ENCODE assay signal across 8 cellular contexts in genomic region chr11:102347526-102348331, GRCh38. TPM values are rescaled to one million over a fixed set of nuclear protein-coding genes. Genes with fewer than 3 reads are reported as not detected.
DNase-seq lines count a peak whose midpoint lies in the region; ATAC-seq and TF ChIP-seq lines count a peak whose summit lies in the region.

No MANE protein-coding gene starts in this region.

- ATAC-seq in GM21526 (IDR thresholded peaks at IDR 0.05; ENCODE audit: low FRiP score, unreplicated experiment) (peak; percentile 3), IMR-90 (ENCODE audit: low read depth) (peak; percentile 3)

- peak overlapping the region; percentile 31 for H4K5ac ChIP-seq in IMR-90 (ENCODE audit: low read depth, low read length)

- DNase-seq in GDM1 (lab: John Stamatoyannopoulos, UW) (peak; percentile 13), IMR-90 (peak; percentile 29), fibroblast of villous mesenchyme (ENCODE audit: low read depth) (peak; percentile 70), NCI-H2196 treated with DMSO at 0.1 percent for 48 hours (lab: John Stamatoyannopoulos, UW; ENCODE audit: unreplicated experiment) (no peak), GM10248 (ENCODE audit: extremely low spot score) (no peak)

- peak overlapping the region; percentile 95 for H3K27ac ChIP-seq in IMR-90 (ENCODE audit: insufficient read depth, low read length)

- H3K27me3 ChIP-seq in IMR-90 (ENCODE audit: control insufficient read depth, insufficient read depth, low read length) (no peaks in the 10 kb centered on the region), neuron (ENCODE audit: insufficient read depth, low read length) (no peaks in the 10 kb centered on the region)

- TF ChIP-seq POLR2A in IMR-90 (IDR thresholded peaks at IDR 0.05; ENCODE audit: low read depth, low read length), result no peak

- H3K9me3 ChIP-seq in IMR-90 (ENCODE audit: control insufficient read depth, insufficient read depth, low read length) (no peaks in the 10 kb centered on the region), neuron (ENCODE audit: low read length) (no peaks in the 10 kb centered on the region)

- H3K4me2 ChIP-seq in IMR-90 (ENCODE audit: low read depth, low read length), result peak overlapping the region; percentile 100

- H3K56ac ChIP-seq in IMR-90 (ENCODE audit: extremely low read depth, insufficient read depth, low read length), result peak overlapping the region; percentile 83

- peak overlapping the region; percentile 99 for H2BK5ac ChIP-seq in IMR-90 (ENCODE audit: low read depth, low read length, poor library complexity, severe bottlenecking)

- peak overlapping the region; percentile 82 for H3K23ac ChIP-seq in IMR-90 (ENCODE audit: low read depth, low read length)

- no TSS peak for BruUV-seq in IMR-90 (replicated peaks; lab: Mats Ljungman, UMichigan)

- in situ Hi-C loops in IMR-90 (cut with MboI; ENCODE audit: low sequenced_read_pairs), result no loop called here

- H2BK120ac ChIP-seq in IMR-90 (ENCODE audit: low read depth, low read length), result peak overlapping the region; percentile 58

- H2AFZ ChIP-seq in IMR-90 (replicated peaks; ENCODE audit: low read length, poor library complexity) (peak overlapping the region; percentile 98), neuron (ENCODE audit: low read depth, low read length) (peak overlapping the region; percentile 96)

- H2AK9ac ChIP-seq in IMR-90 (replicated peaks; ENCODE audit: low read depth, low read length, poor library complexity), result peak overlapping the region; percentile 98

- TF ChIP-seq CTCF in IMR-90 (conservative IDR thresholded peaks at IDR 0.05; ENCODE audit: low read depth, low read length) (no peak), WI38 (IDR thresholded peaks at IDR 0.05; ENCODE audit: low read depth, low read length) (no peak), fibroblast of villous mesenchyme (IDR thresholded peaks at IDR 0.05; ENCODE audit: insufficient read depth, low read depth, low read length) (no peak), GM10248 (IDR thresholded peaks at IDR 0.05; ENCODE audit: control extremely low read depth, extremely low read depth, low read depth, missing control alignments) (no peak)

- H3K9ac ChIP-seq in IMR-90 (ENCODE audit: low read depth, low read length), result peak overlapping the region; percentile 95

- H3K4me1 ChIP-seq in IMR-90 (ENCODE audit: control insufficient read depth, insufficient read depth, low read length), result no peaks in the 10 kb centered on the region; the same call in 1 of the 2 replicates
- H3K4me1 ChIP-seq in neuron (ENCODE audit: insufficient read depth, low read length), result peaks cover 30% of the 10 kb centered on the region

- H3K4me3 ChIP-seq in IMR-90 (ENCODE audit: insufficient read depth, low read depth, low read length) (peak overlapping the region; percentile 81), WI38 (ENCODE audit: low read depth, low read length) (peak overlapping the region; percentile 91), fibroblast of villous mesenchyme (ENCODE audit: low read depth, low read length) (peak overlapping the region; percentile 66), neuron (ENCODE audit: low read length) (peak overlapping the region; percentile 61)

- peak overlapping the region; percentile 89 for H3K4ac ChIP-seq in IMR-90 (ENCODE audit: low read depth, low read length)

- H2BK15ac ChIP-seq in IMR-90 (ENCODE audit: low read depth, low read length), result 0 out of 3 replicates have a peak overlapping the region, but pooled peaks have one; percentile 4

- H3K36me3 ChIP-seq in IMR-90 (ENCODE audit: control insufficient read depth, insufficient read depth, low read length), result peaks cover 11% of the 10 kb centered on the region
- peaks cover 3% of the 10 kb centered on the region for H3K36me3 ChIP-seq in neuron (ENCODE audit: insufficient read depth, low read length)

- peaks cover 0 to 25% of the 10 kb centered on the region in 2 experiments; a peak in 3 of 4 replicates for H3K79me1 ChIP-seq in IMR-90 (ENCODE audit: low read depth in 1 of 2, low read length in 2 of 2)

- peak overlapping the region; percentile 44 for H2BK20ac ChIP-seq in IMR-90 (ENCODE audit: low read depth, low read length)

- H2AK5ac ChIP-seq in IMR-90 (ENCODE audit: low read depth, low read length), result peak overlapping the region; percentile 64

- peak overlapping the region; percentile 84 for H3K14ac ChIP-seq in IMR-90 (replicated peaks; ENCODE audit: low read depth, low read length)

- intact Hi-C loops in IMR-90 (cut with micrococcal nuclease), result loop anchor here (1.0 to 5.0 kb wide), 4 partner anchors 59 to 235 kb away; partner anchors contain the start of genes TMEM123 and YAP1

- TF ChIP-seq RAD21 in IMR-90 (IDR thresholded peaks at IDR 0.05; ENCODE audit: low read length), result no peak

- H4K91ac ChIP-seq in IMR-90 (ENCODE audit: insufficient read depth, low read depth, low read length), result peak overlapping the region; percentile 89

- dilution Hi-C loops in IMR-90 (cut with HindIII; ENCODE audit: low sequenced_read_pairs, unreplicated experiment), result no loop called here

- H3K18ac ChIP-seq in IMR-90 (ENCODE audit: low read depth, low read length), result peak overlapping the region; percentile 16

- 0 out of 2 replicates have a peak, but pooled peaks cover 3% of the 10 kb centered on the region for H3K9me1 ChIP-seq in IMR-90 (ENCODE audit: insufficient read depth, low read length)

- peak overlapping the region; percentile 84 to 92; a peak in 3 of 4 replicates for H4K8ac ChIP-seq in IMR-90 (ENCODE audit: low read depth in 2 of 2, low read length in 2 of 2)

- CTCF ChIA-PET in IMR-90 (lab: Yijun Ruan, JAX), result no interaction called here
- CTCF ChIA-PET in GM10248 (lab: Yijun Ruan, JAX), result interaction anchor here (0.5 to 3.3 kb wide), 6 partner anchors 19 to 266 kb away, joined by 3 to 13 read pairs (median 3); no protein-coding TSS in a partner anchor

- peaks cover 9% of the 10 kb centered on the region; the same call in 1 of the 2 replicates for H4K20me1 ChIP-seq in IMR-90 (ENCODE audit: insufficient read depth, low read length)

- 0% methylated on average over 10 of the region's 26 CpGs; no CpG with 5 or more reads in 1 of the 2 experiments for WGBS in IMR-90 (ENCODE audit: extremely low coverage in 2 of 2, insufficient read length in 1 of 2), 2 experiments

- POLR2A ChIA-PET in IMR-90 (lab: Charles Lee; ENCODE audit: unreplicated experiment), result no interaction called here
- POLR2A ChIA-PET in GM10248 (lab: Yijun Ruan, JAX), result no interaction called here

TF ChIP-seq in IMR-90, 13 proteins besides CTCF, POLR2A, EP300 and RAD21:
- TF ChIP-seq CHD1 (IDR thresholded peaks at IDR 0.05; ENCODE audit: low read depth, low read length) (peak; percentile 35; the same call in 1 of the 2 replicates), SMC3 (IDR thresholded peaks at IDR 0.05; ENCODE audit: low read depth, low read length) (no peak), RCOR1 (IDR thresholded peaks at IDR 0.05; ENCODE audit: insufficient replicate concordance, low read length) (no peak), MXI1 (IDR thresholded peaks at IDR 0.05; ENCODE audit: borderline replicate concordance, low read depth, low read length) (0 out of 2 replicates have a peak, but pooled peaks have one; percentile 21), RFX5 (IDR thresholded peaks at IDR 0.05; ENCODE audit: low read depth, low read length) (no peak), FOS (IDR thresholded peaks at IDR 0.05; ENCODE audit: low read depth, low read length) (no peak), MAZ (IDR thresholded peaks at IDR 0.05; ENCODE audit: borderline replicate concordance, low read depth, low read length) (no peak), NFE2L2 (IDR thresholded peaks at IDR 0.05; ENCODE audit: low read depth, low read length) (no peak), MAFK (IDR thresholded peaks at IDR 0.05; ENCODE audit: low read depth, low read length) (no peak), BHLHE40 (IDR thresholded peaks at IDR 0.05; ENCODE audit: low read depth, low read length) (no peak)
- TF ChIP-seq, protein P1, sequence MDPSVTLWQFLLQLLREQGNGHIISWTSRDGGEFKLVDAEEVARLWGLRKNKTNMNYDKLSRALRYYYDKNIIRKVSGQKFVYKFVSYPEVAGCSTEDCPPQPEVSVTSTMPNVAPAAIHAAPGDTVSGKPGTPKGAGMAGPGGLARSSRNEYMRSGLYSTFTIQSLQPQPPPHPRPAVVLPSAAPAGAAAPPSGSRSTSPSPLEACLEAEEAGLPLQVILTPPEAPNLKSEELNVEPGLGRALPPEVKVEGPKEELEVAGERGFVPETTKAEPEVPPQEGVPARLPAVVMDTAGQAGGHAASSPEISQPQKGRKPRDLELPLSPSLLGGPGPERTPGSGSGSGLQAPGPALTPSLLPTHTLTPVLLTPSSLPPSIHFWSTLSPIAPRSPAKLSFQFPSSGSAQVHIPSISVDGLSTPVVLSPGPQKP (IDR thresholded peaks at IDR 0.05; ENCODE audit: borderline replicate concordance, low read depth, low read length), result no peak
- TF ChIP-seq, protein P2, sequence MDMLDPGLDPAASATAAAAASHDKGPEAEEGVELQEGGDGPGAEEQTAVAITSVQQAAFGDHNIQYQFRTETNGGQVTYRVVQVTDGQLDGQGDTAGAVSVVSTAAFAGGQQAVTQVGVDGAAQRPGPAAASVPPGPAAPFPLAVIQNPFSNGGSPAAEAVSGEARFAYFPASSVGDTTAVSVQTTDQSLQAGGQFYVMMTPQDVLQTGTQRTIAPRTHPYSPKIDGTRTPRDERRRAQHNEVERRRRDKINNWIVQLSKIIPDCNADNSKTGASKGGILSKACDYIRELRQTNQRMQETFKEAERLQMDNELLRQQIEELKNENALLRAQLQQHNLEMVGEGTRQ (IDR thresholded peaks at IDR 0.05; ENCODE audit: low read depth, low read length), result no peak

RNA-seq across cellular contexts. Expression of gene BIRC2, which starts 0.7 kb away (rescaled TPM):
- 112 and 204 TPM in 2 replicates for total RNA-seq in IMR-90 (2012; rRNA removed)
- polyA plus RNA-seq in IMR-90 (2012; rRNA removed), result 40.4 and 48.0 TPM in 2 replicates
- 9.2 and 19.6 TPM in 2 replicates for polyA plus RNA-seq in IMR-90 (2012; cell fraction: cytosol; rRNA removed)
- 8.4 and 78.2 TPM in 2 replicates for polyA plus RNA-seq in IMR-90 (2012; cell fraction: nucleus; rRNA removed; ENCODE audit: low replicate concordance)
- 63.5 and 108 TPM in 2 replicates for total RNA-seq in fibroblast of villous mesenchyme

RNA-seq across cellular contexts. Expression of gene BIRC3, which starts 30.4 kb away (rescaled TPM):
- total RNA-seq in IMR-90 (2012; rRNA removed) (5.0 and 6.4 TPM in 2 replicates), fibroblast of villous mesenchyme (0.64 and 8.2 TPM in 2 replicates)
- 1.3 and 2.2 TPM in 2 replicates for polyA plus RNA-seq in IMR-90 (2012; rRNA removed)
- 0.25 and 0.29 TPM in 2 replicates for polyA plus RNA-seq in IMR-90 (2012; cell fraction: cytosol; rRNA removed)
- 0.07 and 0.97 TPM in 2 replicates for polyA plus RNA-seq in IMR-90 (2012; cell fraction: nucleus; rRNA removed; ENCODE audit: low replicate concordance)

Comparison
In these comparisons a context has a peak if more than half of its experiments do, and no peak if none do; other contexts are left out.
1. DNase-seq: peak in GDM1 (single experiment), IMR-90 (single experiment) and fibroblast of villous mesenchyme (single experiment); none in NCI-H2196 treated with DMSO at 0.1 percent for 48 hours (single experiment) and GM10248 (single experiment).
2. Peak in every context shown above with its lines, with median percentiles within 50 percentile points of each other: H3K4me3 ChIP-seq.